ENCODE assay signal across 13 cellular contexts in genomic region chr10:131891196-131891928, GRCh38. TPM values are rescaled to one million over a fixed set of nuclear protein-coding genes. Genes with fewer than 3 reads are reported as not detected.
DNase-seq lines count a peak whose midpoint lies in the region; ATAC-seq, FAIRE-seq and TF ChIP-seq lines count a peak whose summit lies in the region.
"Had no signal": no experiment of that assay in that cellular context is flagged by ENCODE, and none has a peak within 500 bp of the region (broad histone marks: within the 10 kb centered on the region; RNA-seq: fewer than 3 reads in every experiment).

No MANE protein-coding gene starts in this region.

- FAIRE-seq in RCC 7860 (lab: Jason Lieb, UNC): no peak
- FAIRE-seq: A204.1 had no signal

- H3K4me3 ChIP-seq in fibroblast of villous mesenchyme (ENCODE audit: low read depth, low read length): no peak overlapping the region
- H3K4me3 ChIP-seq in retinal pigment epithelial cell (ENCODE audit: low read length): no peak overlapping the region

- peak; percentile 3 for TF ChIP-seq CTCF in fibroblast of villous mesenchyme (IDR thresholded peaks at IDR 0.05; ENCODE audit: insufficient read depth, low read depth, low read length)
- TF ChIP-seq CTCF in retinal pigment epithelial cell (conservative IDR thresholded peaks at IDR 0.05; ENCODE audit: low read depth, low read length): peak; percentile 34

- ATAC-seq in HG03175 (IDR thresholded peaks at IDR 0.05; ENCODE audit: unreplicated experiment): no peak
- ATAC-seq: left lobe of liver had no signal

- DNase-seq in DMS53 (lab: John Stamatoyannopoulos, UW): peak; percentile 48
- no peak for DNase-seq in DMS53 treated with DMSO at 0.1 percent for 48 hours (lab: John Stamatoyannopoulos, UW; ENCODE audit: unreplicated experiment)
- DNase-seq in RCC 7860 (ENCODE audit: low spot score): peak; percentile 18
- DNase-seq in fibroblast of villous mesenchyme (ENCODE audit: low read depth): no peak
- DNase-seq in retinal pigment epithelial cell (ENCODE audit: low read depth): no peak
- no peak for DNase-seq in SW 1271 (lab: John Stamatoyannopoulos, UW)
- no peak for DNase-seq in NCI-H526 (lab: John Stamatoyannopoulos, UW)
- DNase-seq: activated CD4-positive, alpha-beta T cell treated with anti-CD3 and anti-CD28 coated beads for 4 hours; activated naive CD8-positive, alpha-beta T cell treated with anti-CD3 and anti-CD28 coated beads, Interleukin-2, amount 10 ng/mL, durations not matched to agents 7 days and 5 days; KG1 had no signal

RNA-seq across cellular contexts. Expression of gene PPP2R2D, which starts 9.4 kb away (rescaled TPM):
- total RNA-seq in fibroblast of villous mesenchyme: 25.4 and 30.7 TPM in 2 replicates

Comparison
In these comparisons a context has a peak if more than half of its experiments do, and no peak if none do; other contexts are left out.
1. DNase-seq: peak in DMS53 (single experiment) and RCC 7860 (single experiment); none in DMS53 treated with DMSO at 0.1 percent for 48 hours (single experiment), fibroblast of villous mesenchyme (single experiment), retinal pigment epithelial cell (single experiment), SW 1271 (0 of 2) and NCI-H526 (0 of 2).